Comparison of ENCODE assay signal across 10 cellular contexts in the genomic region with DNA sequence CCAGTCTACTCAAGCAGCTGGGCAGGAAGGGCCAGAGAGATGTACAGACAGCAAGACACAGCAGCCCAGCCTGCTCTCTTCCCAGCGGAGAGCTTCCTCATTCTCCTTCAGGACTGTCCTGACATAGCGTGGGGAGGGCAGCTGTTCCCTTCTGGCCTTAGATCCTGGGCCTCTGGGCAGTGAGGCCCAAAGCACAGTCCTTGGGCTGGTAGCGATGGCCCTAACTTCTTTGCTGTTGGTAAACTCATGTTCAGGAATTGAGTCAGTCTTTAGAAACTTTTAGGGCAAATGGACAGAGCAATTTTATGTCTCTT.
DNase-seq lines count a peak whose midpoint lies in the region; ATAC-seq and TF ChIP-seq lines count a peak whose summit lies in the region.
"Had no signal": no experiment of that assay in that cellular context is flagged by ENCODE, and none has a peak within 500 bp of the region (broad histone marks: within the 10 kb centered on the region; RNA-seq: fewer than 3 reads in every experiment).

No MANE protein-coding gene starts in this region.

- peak in 2 of 3 donors; percentile 34 to 70 for DNase-seq in Peyer's patch
- no peak for DNase-seq in naive B cell
- DNase-seq in transverse colon, result no peak
- DNase-seq in HPDE6-E6E7 (ENCODE audit: extremely low spot score), result no peak
- DNase-seq in AG20443 (ENCODE audit: low spot score), result no peak
- DNase-seq: activated T-cell treated with anti-CD3 and anti-CD28 coated beads, Interleukin-2, amount 50 U/mL, for 1 hour; MM.1S had no signal

- H3K4me3 ChIP-seq in Peyer's patch (peak overlapping the region in 2 of 4 donors; percentile 44 to 51), esophagus (ENCODE audit: low read depth in 1 of 2, low read length in 2 of 2) (no peak overlapping the region), transverse colon (peak overlapping the region in 2 of 4 donors; percentile 34)
- H3K4me3 ChIP-seq: adrenal gland had no signal

- peak overlapping the region in 4 of 8 donors; percentile 7 to 75 (median 60) for H3K4me3 Mint-ChIP-seq in naive B cell

- peaks cover 18 to 30% (median 22%) of the 10 kb centered on the region in 3 donors for H3K4me1 Mint-ChIP-seq in naive B cell

- no peaks in the 10 kb centered on the region for H3K9me3 ChIP-seq in Peyer's patch
- no peaks in the 10 kb centered on the region for H3K9me3 ChIP-seq in esophagus (ENCODE audit: control insufficient read depth in 2 of 2, insufficient read depth in 1 of 2, low read depth in 1 of 2, low read length in 1 of 2)
- H3K9me3 ChIP-seq in transverse colon, result no peaks in the 10 kb centered on the region
- H3K9me3 ChIP-seq: adrenal gland had no signal

- H3K27me3 Mint-ChIP-seq in naive B cell, result no peaks in the 10 kb centered on the region

- peak overlapping the region in 4 of 6 donors; percentile 8 to 93 (median 64) for H3K27ac Mint-ChIP-seq in naive B cell

- intact Hi-C loops in transverse colon (cut with DNase I; ENCODE audit: low total_unique reads), result no loop called here

- ATAC-seq in naive B cell (ENCODE audit: low read depth in 2 of 2) (no peak), GM21515 (IDR thresholded peaks at IDR 0.05; ENCODE audit: unreplicated experiment) (no peak)

- H3K9me3 Mint-ChIP-seq in naive B cell, result no peaks in the 10 kb centered on the region

- 59 to 90% methylated on average over 3 of the region's 3 CpGs for WGBS in esophagus, 2 donors
- 40 to 100% methylated on average over 1 to 3 of the region's 3 CpGs for WGBS in transverse colon (ENCODE audit: low coverage in 1 of 2), 2 donors

- H3K4me1 ChIP-seq in Peyer's patch (peaks cover 0 to 19% (median 11%) of the 10 kb centered on the region in 4 donors), esophagus (ENCODE audit: control insufficient read depth in 2 of 2, insufficient read depth in 2 of 2, low read length in 1 of 2) (peaks cover 3 to 17% of the 10 kb centered on the region in 2 donors), transverse colon (peaks cover 14 to 34% (median 26%) of the 10 kb centered on the region in 4 donors)

- H3K27ac ChIP-seq in Peyer's patch (peak overlapping the region; percentile 57 to 95 (median 81)), esophagus (ENCODE audit: low read depth in 2 of 2, low read length in 1 of 2) (peak overlapping the region; percentile 6 to 48), transverse colon (peak overlapping the region; percentile 83 to 92 (median 88))

- in situ Hi-C loops in transverse colon (cut with MboI; ENCODE audit: low pct_ligation_motif_present in 1 of 4, low pct_unique_long_range_greater_than_20kb in 1 of 4, low sequenced_read_pairs in 3 of 4), result no loop called here

- no peaks in the 10 kb centered on the region for H3K27me3 ChIP-seq in Peyer's patch
- H3K27me3 ChIP-seq in esophagus (ENCODE audit: control insufficient read depth in 1 of 2, insufficient read depth in 2 of 2, low read length in 2 of 2), result no peaks in the 10 kb centered on the region
- H3K27me3 ChIP-seq in transverse colon, result no peaks in the 10 kb centered on the region
- H3K27me3 ChIP-seq: adrenal gland had no signal

- H3K36me3 ChIP-seq in Peyer's patch, result peaks cover 0 to 7% (median 0%) of the 10 kb centered on the region in 3 donors
- H3K36me3 ChIP-seq in esophagus (ENCODE audit: control insufficient read depth in 2 of 2, insufficient read depth in 2 of 2, low read length in 1 of 2), result peaks cover 0 to 11% of the 10 kb centered on the region in 2 donors
- no peaks in the 10 kb centered on the region for H3K36me3 ChIP-seq in transverse colon

- TF ChIP-seq POLR2A in Peyer's patch (IDR thresholded peaks at IDR 0.05), result peak in 1 of 2 donors; percentile 10
- peak; percentile 39 for TF ChIP-seq POLR2A in transverse colon (IDR thresholded peaks at IDR 0.05)

- TF ChIP-seq CTCF in Peyer's patch (IDR thresholded peaks at IDR 0.05), result peak in 1 of 6 experiments; percentile 1
- no peak for TF ChIP-seq CTCF in transverse colon (IDR thresholded peaks at IDR 0.05)

- H3K36me3 Mint-ChIP-seq in naive B cell, result peaks cover 12 to 17% of the 10 kb centered on the region in 2 donors

- no peak for TF ChIP-seq EP300 in transverse colon (IDR thresholded peaks at IDR 0.05; ENCODE audit: low read depth)

Comparison
In these comparisons a context has a peak if more than half of its experiments do, and no peak if none do; other contexts are left out.
1. DNase-seq: peak in Peyer's patch (2 of 3); none in naive B cell (single experiment), transverse colon (single experiment), HPDE6-E6E7 (single experiment) and AG20443 (single experiment).
2. H3K27ac ChIP-seq: peak in every context shown above with its lines; median percentile 88 in transverse colon; 81 in Peyer's patch; 27 in esophagus.